ENCODE assay signal across 11 cellular contexts in genomic region chr1:169670244-169670643, GRCh38. TPM values are rescaled to one million over a fixed set of nuclear protein-coding genes. Genes with fewer than 3 reads are reported as not detected.
DNase-seq lines count a peak whose midpoint lies in the region; ATAC-seq, FAIRE-seq and TF ChIP-seq lines count a peak whose summit lies in the region.
"Not testable (repeated sequence)": the region's sequence is repeated elsewhere in the genome, so short reads cannot be mapped to it uniquely, and the experiment has no call there.
"Had no signal": no experiment of that assay in that cellular context is flagged by ENCODE, and none has a peak within 500 bp of the region (broad histone marks: within the 10 kb centered on the region; RNA-seq: fewer than 3 reads in every experiment).

No MANE protein-coding gene starts in this region.

- not testable (repeated sequence) for TF ChIP-seq CTCF in A549 (IDR thresholded peaks at IDR 0.05); Loucy (conservative IDR thresholded peaks at IDR 0.05; ENCODE audit: low read length); endothelial cell (IDR thresholded peaks at IDR 0.05; ENCODE audit: unreplicated experiment); natural killer cell (IDR thresholded peaks at IDR 0.05)

- not testable (repeated sequence) for H3K9me3 Mint-ChIP-seq in CD4-positive, alpha-beta memory T cell; endothelial cell (ENCODE audit: unreplicated experiment); natural killer cell; stimulated activated naive B cell treated with anti-CD40 and anti-IgM and Interleukin-4, amounts not matched to agents 10 μg/mL and 1 μg/mL and 100 μg/mL, for 72 hours
- H3K9me3 Mint-ChIP-seq in activated CD4-positive, alpha-beta T cell treated with anti-CD3 and anti-CD28 coated beads, Interleukin-2, amount 10 ng/mL, durations not matched to agents 7 days and 5 days: peaks cover 28% of the 10 kb centered on the region
- peaks cover 21% of the 10 kb centered on the region for H3K9me3 Mint-ChIP-seq in activated naive CD4-positive, alpha-beta T cell treated with anti-CD3 and anti-CD28 coated beads for 36 hours

- H2AFZ ChIP-seq in Loucy (ENCODE audit: low read length): not testable (repeated sequence)

- H3K4me1 ChIP-seq in A549: not testable (repeated sequence)
- H3K4me1 ChIP-seq in CD4-positive, alpha-beta memory T cell (ENCODE audit: insufficient read depth, low read length): peaks cover 43% of the 10 kb centered on the region
- H3K4me1 ChIP-seq in Loucy (ENCODE audit: insufficient read depth, low read length, poor library complexity, severe bottlenecking): peaks cover 36% of the 10 kb centered on the region

- H3K4me3 ChIP-seq in A549; CD4-positive, alpha-beta memory T cell (ENCODE audit: low read length in 2 of 2): not testable (repeated sequence)
- peak overlapping the region; percentile 21 for H3K4me3 ChIP-seq in Loucy (ENCODE audit: low read length, poor library complexity, severe bottlenecking)

- WGBS in A549 (ENCODE audit: missing lambda C conversion rate): 57% methylated on average over 3 of the region's 3 CpGs

- CTCF ChIA-PET in A549 (lab: Yijun Ruan, JAX): interaction anchor here (1.6 kb wide), 1 partner anchor 69 kb away, joined by 3 read pairs; no protein-coding TSS in a partner anchor
- CTCF ChIA-PET in CD4-positive, alpha-beta memory T cell (lab: Charles Lee; ENCODE audit: partially characterized antibody): interaction anchor here (0.7 to 3.9 kb wide), 6 partner anchors 9 to 68 kb away, joined by 3 to 21 read pairs (median 4); no protein-coding TSS in a partner anchor
- CTCF ChIA-PET in activated CD4-positive, alpha-beta T cell treated with anti-CD3 and anti-CD28 coated beads, Interleukin-2, amount 10 ng/mL, durations not matched to agents 7 days and 5 days (lab: Charles Lee): interaction anchor here (0.8 to 1.0 kb wide), 3 partner anchors 22 to 42 kb away, joined by 3 read pairs; no protein-coding TSS in a partner anchor
- CTCF ChIA-PET in activated naive CD4-positive, alpha-beta T cell treated with anti-CD3 and anti-CD28 coated beads for 36 hours (lab: Charles Lee): interaction anchor here (1.0 to 2.0 kb wide), 3 partner anchors 10 to 60 kb away, joined by 4 to 5 read pairs (median 4); no protein-coding TSS in a partner anchor

- H3K4me3 Mint-ChIP-seq in CD4-positive, alpha-beta memory T cell: peak overlapping the region in 2 of 8 donors; percentile 29 to 59
- not testable (repeated sequence) for H3K4me3 Mint-ChIP-seq in activated CD4-positive, alpha-beta T cell treated with anti-CD3 and anti-CD28 coated beads, Interleukin-2, amount 10 ng/mL, durations not matched to agents 7 days and 5 days; activated naive CD4-positive, alpha-beta T cell treated with anti-CD3 and anti-CD28 coated beads for 36 hours; endothelial cell (ENCODE audit: unreplicated experiment); natural killer cell; stimulated activated naive B cell treated with anti-CD40 and anti-IgM and Interleukin-4, amounts not matched to agents 10 μg/mL and 1 μg/mL and 100 μg/mL, for 72 hours

- H3K36me3 ChIP-seq in CD4-positive, alpha-beta memory T cell (ENCODE audit: insufficient read depth, low read length); Loucy (ENCODE audit: insufficient read depth, low read length): not testable (repeated sequence)

- H4K20me1 ChIP-seq in Loucy (ENCODE audit: insufficient read depth, low read length, poor library complexity, severe bottlenecking): not testable (repeated sequence)

- peaks cover 15% of the 10 kb centered on the region for H3F3A ChIP-seq in Loucy (ENCODE audit: low read depth)

- H3K4me2 ChIP-seq in A549: not testable (repeated sequence)
- H3K4me2 ChIP-seq in Loucy (ENCODE audit: low read depth, low read length, poor library complexity, severe bottlenecking): peak overlapping the region; percentile 69

- H3K27ac Mint-ChIP-seq in CD4-positive, alpha-beta memory T cell: peak overlapping the region in 6 of 7 donors; percentile 10 to 88 (median 80)
- H3K27ac Mint-ChIP-seq in activated CD4-positive, alpha-beta T cell treated with anti-CD3 and anti-CD28 coated beads, Interleukin-2, amount 10 ng/mL, durations not matched to agents 7 days and 5 days: peak overlapping the region; percentile 92
- peak overlapping the region; percentile 95 for H3K27ac Mint-ChIP-seq in activated naive CD4-positive, alpha-beta T cell treated with anti-CD3 and anti-CD28 coated beads for 36 hours
- peak overlapping the region; percentile 38 for H3K27ac Mint-ChIP-seq in endothelial cell (ENCODE audit: unreplicated experiment)
- peak overlapping the region; percentile 9 to 46 for H3K27ac Mint-ChIP-seq in natural killer cell
- peak overlapping the region; percentile 78 for H3K27ac Mint-ChIP-seq in stimulated activated naive B cell treated with anti-CD40 and anti-IgM and Interleukin-4, amounts not matched to agents 10 μg/mL and 1 μg/mL and 100 μg/mL, for 72 hours

- not testable (repeated sequence) for H3K27ac ChIP-seq in A549; CD4-positive, alpha-beta memory T cell (ENCODE audit: low read depth, low read length)

- H3K36me3 Mint-ChIP-seq in CD4-positive, alpha-beta memory T cell; endothelial cell (ENCODE audit: low read depth, unreplicated experiment): not testable (repeated sequence)
- peaks cover 31% of the 10 kb centered on the region for H3K36me3 Mint-ChIP-seq in activated CD4-positive, alpha-beta T cell treated with anti-CD3 and anti-CD28 coated beads, Interleukin-2, amount 10 ng/mL, durations not matched to agents 7 days and 5 days (ENCODE audit: low read depth)
- H3K36me3 Mint-ChIP-seq in activated naive CD4-positive, alpha-beta T cell treated with anti-CD3 and anti-CD28 coated beads for 36 hours (ENCODE audit: low read depth): peaks cover 29% of the 10 kb centered on the region
- H3K36me3 Mint-ChIP-seq in natural killer cell: peaks cover 10% of the 10 kb centered on the region
- peaks cover 0 to 26% of the 10 kb centered on the region in 2 donors for H3K36me3 Mint-ChIP-seq in stimulated activated naive B cell treated with anti-CD40 and anti-IgM and Interleukin-4, amounts not matched to agents 10 μg/mL and 1 μg/mL and 100 μg/mL, for 72 hours

- not testable (repeated sequence) for DNase-seq in A549 (ENCODE audit: low read depth in 1 of 2, low spot score in 1 of 2); CD4-positive, alpha-beta memory T cell; activated CD4-positive, alpha-beta T cell treated with anti-CD3 and anti-CD28 coated beads, Interleukin-2, amount 10 ng/mL, durations not matched to agents 7 days and 5 days; activated naive CD4-positive, alpha-beta T cell treated with anti-CD3 and anti-CD28 coated beads for 36 hours; endothelial cell (ENCODE audit: low spot score); natural killer cell; stimulated activated naive B cell treated with anti-CD40 and anti-IgM and Interleukin-4, amounts not matched to agents 10 μg/mL and 1 μg/mL and 100 μg/mL, for 72 hours

- intact Hi-C loops in CD4-positive, alpha-beta memory T cell (cut with micrococcal nuclease); activated naive CD4-positive, alpha-beta T cell treated with anti-CD3 and anti-CD28 coated beads for 36 hours (cut with micrococcal nuclease); natural killer cell (cut with micrococcal nuclease): not testable (repeated sequence)

- H3K9me3 ChIP-seq in A549; CD4-positive, alpha-beta memory T cell (ENCODE audit: control insufficient read depth in 1 of 2, low read length in 2 of 2): not testable (repeated sequence)
- peaks cover 13% of the 10 kb centered on the region; the same call in 1 of the 2 replicates for H3K9me3 ChIP-seq in Loucy (ENCODE audit: insufficient read depth, low read depth, low read length)

- peaks cover 32 to 62% (median 50%) of the 10 kb centered on the region in 4 donors for H3K4me1 Mint-ChIP-seq in CD4-positive, alpha-beta memory T cell
- peaks cover 50% of the 10 kb centered on the region for H3K4me1 Mint-ChIP-seq in activated CD4-positive, alpha-beta T cell treated with anti-CD3 and anti-CD28 coated beads, Interleukin-2, amount 10 ng/mL, durations not matched to agents 7 days and 5 days
- H3K4me1 Mint-ChIP-seq in activated naive CD4-positive, alpha-beta T cell treated with anti-CD3 and anti-CD28 coated beads for 36 hours (ENCODE audit: low read depth): peaks cover 55% of the 10 kb centered on the region
- H3K4me1 Mint-ChIP-seq in endothelial cell (ENCODE audit: unreplicated experiment) (peaks cover 21% of the 10 kb centered on the region), natural killer cell (peaks cover 38 to 52% of the 10 kb centered on the region in 2 donors)
- H3K4me1 Mint-ChIP-seq in stimulated activated naive B cell treated with anti-CD40 and anti-IgM and Interleukin-4, amounts not matched to agents 10 μg/mL and 1 μg/mL and 100 μg/mL, for 72 hours: peaks cover 42 to 62% of the 10 kb centered on the region in 2 donors

- H3K27me3 Mint-ChIP-seq in CD4-positive, alpha-beta memory T cell; activated CD4-positive, alpha-beta T cell treated with anti-CD3 and anti-CD28 coated beads, Interleukin-2, amount 10 ng/mL, durations not matched to agents 7 days and 5 days; activated naive CD4-positive, alpha-beta T cell treated with anti-CD3 and anti-CD28 coated beads for 36 hours (ENCODE audit: low read depth); endothelial cell (ENCODE audit: unreplicated experiment); natural killer cell (ENCODE audit: low read depth in 2 of 2); stimulated activated naive B cell treated with anti-CD40 and anti-IgM and Interleukin-4, amounts not matched to agents 10 μg/mL and 1 μg/mL and 100 μg/mL, for 72 hours: not testable (repeated sequence)

- POLR2A ChIA-PET in A549 (lab: Yijun Ruan, JAX); activated CD4-positive, alpha-beta T cell treated with anti-CD3 and anti-CD28 coated beads, Interleukin-2, amount 10 ng/mL, durations not matched to agents 7 days and 5 days (lab: Charles Lee): not testable (repeated sequence)
- POLR2A ChIA-PET in CD4-positive, alpha-beta memory T cell (lab: Charles Lee; ENCODE audit: partially characterized antibody): interaction anchor here (0.9 to 2.5 kb wide), 7 partner anchors 9 to 38 kb away, joined by 3 to 10 read pairs (median 5); no protein-coding TSS in a partner anchor

- H3K79me2 ChIP-seq in Loucy (ENCODE audit: insufficient read depth, low read length): not testable (repeated sequence)

- not testable (repeated sequence) for TF ChIP-seq POLR2A in A549 (IDR thresholded peaks at IDR 0.05; ENCODE audit: low read length)

- not testable (repeated sequence) for TF ChIP-seq RAD21 in A549 (conservative IDR thresholded peaks at IDR 0.05 in 1 of 2, IDR thresholded peaks at IDR 0.05 in 1 of 2)

- ATAC-seq in A549; natural killer cell; stimulated activated naive B cell treated with anti-CD40 and anti-IgM and Interleukin-4, amounts not matched to agents 10 μg/mL and 1 μg/mL and 100 μg/mL, for 72 hours (replicated peaks): not testable (repeated sequence)

- TF ChIP-seq EP300 in A549 (IDR thresholded peaks at IDR 0.05): not testable (repeated sequence)

- not testable (repeated sequence) for H3K9me2 ChIP-seq in Loucy (replicated peaks; ENCODE audit: low read depth, low read length)

- FAIRE-seq in A549 (lab: Jason Lieb, UNC): not testable (repeated sequence)

- H3K9ac ChIP-seq in Loucy (ENCODE audit: low read depth, low read length, poor library complexity, severe bottlenecking): peak overlapping the region; percentile 65

- H3K27me3 ChIP-seq in CD4-positive, alpha-beta memory T cell (ENCODE audit: insufficient read depth, low read length); Loucy (ENCODE audit: insufficient read depth, low read length, poor library complexity, severe bottlenecking): not testable (repeated sequence)

RNA-seq across cellular contexts. Expression of gene SELP, which starts 40.3 kb away (rescaled TPM):
- polyA plus RNA-seq in A549 (2011; rRNA removed) (not detected in 2 replicates), A549 (2017; fragmentation: RNase III; extraction: RNeasy Plus Mini Kit Qiagen cat#74134 plus additional on column Dnase treatment) (not detected in 3 replicates)
- polyA plus RNA-seq in A549 (2012; cell fraction: cytosol; rRNA removed): not detected in 2 replicates
- not detected in 2 replicates for polyA plus RNA-seq in A549 (2012; cell fraction: nucleus; rRNA removed)
- polyA minus RNA-seq in A549 (2011; rRNA and poly(A)+ RNA removed): not detected in 2 replicates
- total RNA-seq in CD4-positive, alpha-beta memory T cell: 1 to 10 TPM; 1.9 to 2.2 TPM
- 1 to 10 TPM in 1 of 2 donors, not detected in 1; 1.4 TPM for polyA plus RNA-seq in CD4-positive, alpha-beta memory T cell
- total RNA-seq in activated CD4-positive, alpha-beta T cell treated with anti-CD3 and anti-CD28 coated beads, Interleukin-2, amount 10 ng/mL, durations not matched to agents 7 days and 5 days: under 1 TPM; 0.45 to 0.48 TPM
- total RNA-seq in activated naive CD4-positive, alpha-beta T cell treated with anti-CD3 and anti-CD28 coated beads for 36 hours: 1 to 10 TPM; 2.4 to 2.6 TPM
- total RNA-seq in endothelial cell (ENCODE audit: unreplicated experiment) (0.21 TPM), natural killer cell (1 to 10 TPM; 1.5 to 5.4 (median 2.5) TPM)
- total RNA-seq: H1, PC-3 had no signal
- polyA plus RNA-seq: BJ, H1 had no signal

RNA-seq across cellular contexts. Expression of gene SELL, which starts 41.2 kb away (rescaled TPM):
- polyA plus RNA-seq in A549 (2011; rRNA removed) (0.22 and 0.39 TPM in 2 replicates), A549 (2017; fragmentation: RNase III; extraction: RNeasy Plus Mini Kit Qiagen cat#74134 plus additional on column Dnase treatment) (0.10 to 0.39 TPM (median 0.20 TPM) in 3 replicates)
- polyA plus RNA-seq in A549 (2012; cell fraction: cytosol; rRNA removed): 0.04 and 0.05 TPM in 2 replicates
- 0.13 TPM in 1 of 2 replicates, not detected in the other for polyA plus RNA-seq in A549 (2012; cell fraction: nucleus; rRNA removed)
- 0.33 TPM in 1 of 2 replicates, not detected in the other for polyA minus RNA-seq in A549 (2011; rRNA and poly(A)+ RNA removed)
- 100 to 1,000 TPM; 378 to 396 TPM for total RNA-seq in CD4-positive, alpha-beta memory T cell
- 1,000 to 10,000 TPM in 1 of 2 donors, 100 to 1,000 TPM in 1; 876 to 1,603 TPM for polyA plus RNA-seq in CD4-positive, alpha-beta memory T cell
- total RNA-seq in activated CD4-positive, alpha-beta T cell treated with anti-CD3 and anti-CD28 coated beads, Interleukin-2, amount 10 ng/mL, durations not matched to agents 7 days and 5 days: 100 to 1,000 TPM; 568 to 595 TPM
- total RNA-seq in activated naive CD4-positive, alpha-beta T cell treated with anti-CD3 and anti-CD28 coated beads for 36 hours: 100 to 1,000 TPM; 362 to 365 TPM
- total RNA-seq in endothelial cell (ENCODE audit: unreplicated experiment) (0.82 TPM), natural killer cell (100 to 1,000 TPM; 149 to 190 (median 165) TPM)
- total RNA-seq: H1 had no signal
- polyA plus RNA-seq: H1 had no signal

Comparison
In these comparisons a context has a peak if more than half of its experiments do, and no peak if none do; other contexts are left out.
1. H3K27ac Mint-ChIP-seq: peak in every context shown above with its lines; median percentile 95 in activated naive CD4-positive, alpha-beta T cell treated with anti-CD3 and anti-CD28 coated beads for 36 hours; 92 in activated CD4-positive, alpha-beta T cell treated with anti-CD3 and anti-CD28 coated beads, Interleukin-2, amount 10 ng/mL, durations not matched to agents 7 days and 5 days; 80 in CD4-positive, alpha-beta memory T cell; 78 in stimulated activated naive B cell treated with anti-CD40 and anti-IgM and Interleukin-4, amounts not matched to agents 10 μg/mL and 1 μg/mL and 100 μg/mL, for 72 hours; 38 in endothelial cell; 28 in natural killer cell.
2. RNA of gene SELL, which starts 41.2 kb away (total RNA-seq): 568 to 595 TPM in activated CD4-positive, alpha-beta T cell treated with anti-CD3 and anti-CD28 coated beads, Interleukin-2, amount 10 ng/mL, durations not matched to agents 7 days and 5 days, 378 to 396 TPM in CD4-positive, alpha-beta memory T cell, 362 to 365 TPM in activated naive CD4-positive, alpha-beta T cell treated with anti-CD3 and anti-CD28 coated beads for 36 hours and 149 to 190 TPM in natural killer cell; 0.82 TPM in endothelial cell (single experiment); every median in the first group is over 10 times any median in the second.